ENCODE assay signal across 15 cellular contexts in genomic region chr6:167697316-167697715, GRCh38.
A peak's percentile ranks its signal among the peaks of the same experiment; 100 is the strongest.
DNase-seq lines count a peak whose midpoint lies in the region; ATAC-seq and TF ChIP-seq lines count a peak whose summit lies in the region.
"Had no signal": no experiment of that assay in that cellular context is flagged by ENCODE, and none has a peak within 500 bp of the region (broad histone marks: within the 10 kb centered on the region; RNA-seq: fewer than 3 reads in every experiment).

No MANE protein-coding gene starts in this region.

- 79 to 85% methylated on average over 11 of the region's 11 CpGs for WGBS in endodermal cell (ENCODE audit: insufficient coverage in 1 of 2, insufficient read length in 1 of 2), 2 experiments

- no peak for DNase-seq in left ventricle myocardium superior
- no peak for DNase-seq in left cardiac atrium
- no peak for DNase-seq in RWPE2 (ENCODE audit: low spot score)
- DNase-seq in endodermal cell: no peak
- no peak for DNase-seq in type B pancreatic cell (ENCODE audit: extremely low spot score, unreplicated experiment)
- DNase-seq in effector memory CD4-positive, alpha-beta T cell: no peak
- DNase-seq in activated naive CD4-positive, alpha-beta T cell treated with anti-CD3 and anti-CD28 coated beads, Interleukin-2, amount 50 U/mL, for 72 hours (ENCODE audit: low spot score in 2 of 2): no peak
- DNase-seq: activated B cell treated with CpG ODN at 0.5 μM for 24 hours; CD4-positive, CD25-positive, alpha-beta regulatory T cell; DMS79 treated with DMSO at 0.1 percent for 48 hours; Kasumi-1; nephron progenitor cell; psoas muscle; SIG-M5 had no signal

- no peaks in the 10 kb centered on the region for H3K27me3 Mint-ChIP-seq in endodermal cell (ENCODE audit: insufficient read depth)
- peaks cover 2% of the 10 kb centered on the region for H3K27me3 Mint-ChIP-seq in type B pancreatic cell

- no peaks in the 10 kb centered on the region for H3K36me3 Mint-ChIP-seq in endodermal cell (ENCODE audit: low read depth)
- H3K36me3 Mint-ChIP-seq in type B pancreatic cell: no peaks in the 10 kb centered on the region
- no peaks in the 10 kb centered on the region for H3K36me3 Mint-ChIP-seq in activated naive CD4-positive, alpha-beta T cell treated with anti-CD3 and anti-CD28 coated beads, Interleukin-2, amount 50 U/mL, for 72 hours
- H3K36me3 Mint-ChIP-seq: CD4-positive, CD25-positive, alpha-beta regulatory T cell had no signal

- H3K9me3 Mint-ChIP-seq in endodermal cell: peaks cover 2% of the 10 kb centered on the region
- peaks cover 5% of the 10 kb centered on the region for H3K9me3 Mint-ChIP-seq in type B pancreatic cell
- peaks cover 0 to 4% of the 10 kb centered on the region in 2 donors for H3K9me3 Mint-ChIP-seq in activated naive CD4-positive, alpha-beta T cell treated with anti-CD3 and anti-CD28 coated beads, Interleukin-2, amount 50 U/mL, for 72 hours
- H3K9me3 Mint-ChIP-seq: activated B cell treated with CpG ODN at 0.5 μM for 24 hours, nephron progenitor cell had no signal

- H3K9me3 ChIP-seq in RWPE2 (ENCODE audit: severe bottlenecking): no peaks in the 10 kb centered on the region
- peaks cover 4% of the 10 kb centered on the region for H3K9me3 ChIP-seq in endodermal cell (ENCODE audit: control insufficient read depth, low read length)
- H3K9me3 ChIP-seq in effector memory CD4-positive, alpha-beta T cell (ENCODE audit: control insufficient read depth, low read length): no peaks in the 10 kb centered on the region
- H3K9me3 ChIP-seq: psoas muscle had no signal

- H3K4me3 Mint-ChIP-seq in endodermal cell (no peak overlapping the region), type B pancreatic cell (no peak overlapping the region)
- H3K4me3 Mint-ChIP-seq: activated B cell treated with CpG ODN at 0.5 μM for 24 hours, nephron progenitor cell had no signal

- no peak for TF ChIP-seq CTCF in RWPE2 (IDR thresholded peaks at IDR 0.05; ENCODE audit: poor library complexity, severe bottlenecking)
- TF ChIP-seq CTCF in endodermal cell (conservative IDR thresholded peaks at IDR 0.05): peak; percentile 12
- peak; percentile 48 for TF ChIP-seq CTCF in type B pancreatic cell (conservative IDR thresholded peaks at IDR 0.05)

- H3K27ac Mint-ChIP-seq in endodermal cell: no peak overlapping the region
- peak overlapping the region; percentile 11 for H3K27ac Mint-ChIP-seq in type B pancreatic cell
- no peak overlapping the region for H3K27ac Mint-ChIP-seq in activated naive CD4-positive, alpha-beta T cell treated with anti-CD3 and anti-CD28 coated beads, Interleukin-2, amount 50 U/mL, for 72 hours
- H3K27ac Mint-ChIP-seq: activated B cell treated with CpG ODN at 0.5 μM for 24 hours; CD4-positive, CD25-positive, alpha-beta regulatory T cell; nephron progenitor cell had no signal

- H3K4me1 ChIP-seq in RWPE2 (ENCODE audit: insufficient read depth, poor library complexity, severe bottlenecking) (peaks cover 17% of the 10 kb centered on the region), endodermal cell (ENCODE audit: control insufficient read depth, insufficient read depth, low read length) (peaks cover 9% of the 10 kb centered on the region)
- H3K4me1 ChIP-seq in effector memory CD4-positive, alpha-beta T cell (ENCODE audit: control insufficient read depth, insufficient read depth, low read length, poor library complexity, severe bottlenecking): peaks cover 13% of the 10 kb centered on the region
- H3K4me1 ChIP-seq: psoas muscle had no signal

- ATAC-seq in left ventricle myocardium superior: peak; percentile 17
- ATAC-seq in left cardiac atrium: no peak
- peak; percentile 47; the same call in 1 of the 3 replicates for ATAC-seq in RWPE2 (ENCODE audit: low read depth)
- no peak for ATAC-seq in HG03378 (IDR thresholded peaks at IDR 0.05; ENCODE audit: unreplicated experiment)
- no peak for ATAC-seq in activated naive CD4-positive, alpha-beta T cell treated with anti-CD3 and anti-CD28 coated beads, Interleukin-2, amount 50 U/mL, for 72 hours
- ATAC-seq: psoas muscle had no signal

- no peak overlapping the region for H3K4me3 ChIP-seq in RWPE2 (ENCODE audit: severe bottlenecking)
- no peak overlapping the region for H3K4me3 ChIP-seq in endodermal cell (ENCODE audit: low read length)
- H3K4me3 ChIP-seq in effector memory CD4-positive, alpha-beta T cell (ENCODE audit: insufficient read depth, low read depth, low read length, poor library complexity, severe bottlenecking): no peak overlapping the region
- H3K4me3 ChIP-seq: psoas muscle had no signal

- intact Hi-C loops in left ventricle myocardium superior (cut with micrococcal nuclease) (no loop called here), left cardiac atrium (cut with DNase I) (no loop called here)

- no peak overlapping the region for H3K9ac ChIP-seq in endodermal cell (ENCODE audit: extremely low read depth, low read length, poor library complexity, severe bottlenecking)

- no peak overlapping the region for H3K27ac ChIP-seq in RWPE2 (ENCODE audit: poor library complexity, severe bottlenecking)
- H3K27ac ChIP-seq in endodermal cell (ENCODE audit: low read depth, low read length): peak overlapping the region; percentile 51
- no peak overlapping the region for H3K27ac ChIP-seq in effector memory CD4-positive, alpha-beta T cell (ENCODE audit: insufficient read depth, low read length, poor library complexity, severe bottlenecking)
- H3K27ac ChIP-seq: psoas muscle had no signal

- H3K36me3 ChIP-seq in RWPE2 (ENCODE audit: low read depth): no peaks in the 10 kb centered on the region
- no peaks in the 10 kb centered on the region for H3K36me3 ChIP-seq in endodermal cell (ENCODE audit: control insufficient read depth, insufficient read depth, low read length)
- H3K36me3 ChIP-seq in effector memory CD4-positive, alpha-beta T cell (ENCODE audit: control insufficient read depth, insufficient read depth, low read length): no peaks in the 10 kb centered on the region

- H3K4me1 Mint-ChIP-seq in endodermal cell (peaks cover 11% of the 10 kb centered on the region), type B pancreatic cell (ENCODE audit: unreplicated experiment) (peaks cover 15% of the 10 kb centered on the region)

- no peaks in the 10 kb centered on the region for H3K27me3 ChIP-seq in RWPE2 (ENCODE audit: insufficient read depth, poor library complexity, severe bottlenecking)
- H3K27me3 ChIP-seq in endodermal cell (ENCODE audit: control insufficient read depth, insufficient read depth, low read length, poor library complexity, severe bottlenecking): no peaks in the 10 kb centered on the region
- H3K27me3 ChIP-seq in effector memory CD4-positive, alpha-beta T cell (replicated peaks; ENCODE audit: control insufficient read depth, insufficient read depth, low read length, poor library complexity, severe bottlenecking): no peaks in the 10 kb centered on the region

Comparison
In these comparisons a context has a peak if more than half of its experiments do, and no peak if none do; other contexts are left out.
1. ATAC-seq: peak in left ventricle myocardium superior (single experiment) and RWPE2 (single experiment); none in left cardiac atrium (0 of 2), HG03378 (single experiment) and activated naive CD4-positive, alpha-beta T cell treated with anti-CD3 and anti-CD28 coated beads, Interleukin-2, amount 50 U/mL, for 72 hours (0 of 2).